In genomic region chrX:131830400-131831184, GRCh38 we compare ENCODE assay signal across 8 cellular contexts.
A peak's percentile ranks its signal among the peaks of the same experiment; 100 is the strongest.
DNase-seq lines count a peak whose midpoint lies in the region; ATAC-seq and TF ChIP-seq lines count a peak whose summit lies in the region.

No MANE protein-coding gene starts in this region.

- peak in 3 of 6 experiments; percentile 35 to 66 (median 36) for TF ChIP-seq CTCF in Peyer's patch (IDR thresholded peaks at IDR 0.05)
- peak in 1 of 4 experiments; percentile 34 for TF ChIP-seq CTCF in sigmoid colon (IDR thresholded peaks at IDR 0.05)

- TF ChIP-seq EP300 in Ishikawa (IDR thresholded peaks at IDR 0.05; ENCODE audit: borderline replicate concordance) (no peak), sigmoid colon (IDR thresholded peaks at IDR 0.05) (no peak)

- peak; percentile 69 for ATAC-seq in GM21515 (IDR thresholded peaks at IDR 0.05; ENCODE audit: unreplicated experiment)
- ATAC-seq in HG02588 (IDR thresholded peaks at IDR 0.05; ENCODE audit: unreplicated experiment): no peak

- DNase-seq in DMS153 (lab: John Stamatoyannopoulos, UW) (peak; percentile 97), Peyer's patch (peak in 2 of 3 donors; percentile 28 to 75), astrocyte of the hippocampus (ENCODE audit: low read depth, low spot score) (peak; percentile 75), iPS DF 19.7 (ENCODE audit: low read depth, low spot score) (peak; percentile 90), sigmoid colon (peak; percentile 82)

- peak; percentile 67 for TF ChIP-seq RAD21 in Ishikawa (IDR thresholded peaks at IDR 0.05; ENCODE audit: low read depth)

- H3K4me3 ChIP-seq in Peyer's patch (peak overlapping the region in 1 of 4 donors; percentile 18), sigmoid colon (peak overlapping the region in 1 of 4 donors; percentile 33)

- H3K9me3 ChIP-seq in Peyer's patch (no peaks in the 10 kb centered on the region), sigmoid colon (no peaks in the 10 kb centered on the region)

- 38 to 63% methylated on average over 15 of the region's 15 CpGs for WGBS in sigmoid colon, 2 donors

- H3K4me1 ChIP-seq in Peyer's patch: no peaks in the 10 kb centered on the region
- H3K4me1 ChIP-seq in sigmoid colon: no peaks in the 10 kb centered on the region

- no peak for TF ChIP-seq POLR2A in Peyer's patch (IDR thresholded peaks at IDR 0.05)
- no peak for TF ChIP-seq POLR2A in sigmoid colon (IDR thresholded peaks at IDR 0.05)

- no peaks in the 10 kb centered on the region for H3K27me3 ChIP-seq in Peyer's patch
- no peaks in the 10 kb centered on the region for H3K27me3 ChIP-seq in sigmoid colon

- intact Hi-C loops in sigmoid colon (cut with DNase I): no loop called here

- H3K36me3 ChIP-seq in Peyer's patch (no peaks in the 10 kb centered on the region), sigmoid colon (no peaks in the 10 kb centered on the region)

- peak overlapping the region in 2 of 4 donors; percentile 0 to 20 for H3K27ac ChIP-seq in Peyer's patch
- H3K27ac ChIP-seq in sigmoid colon: peak overlapping the region in 2 of 4 donors; percentile 28 to 38

TF ChIP-seq in Ishikawa, 13 proteins besides CTCF, POLR2A, EP300 and RAD21:
- TF ChIP-seq EGR1 (IDR thresholded peaks at IDR 0.05): no peak
- TF ChIP-seq FOXM1 (IDR thresholded peaks at IDR 0.05; ENCODE audit: borderline replicate concordance, low read depth): no peak
- TF ChIP-seq USF1 (IDR thresholded peaks at IDR 0.05): peak; percentile 73
- TF ChIP-seq TEAD4 (IDR thresholded peaks at IDR 0.05): no peak
- no peak for TF ChIP-seq TCF12 (IDR thresholded peaks at IDR 0.05; ENCODE audit: low read depth)
- TF ChIP-seq CREB1 (IDR thresholded peaks at IDR 0.05; ENCODE audit: low read depth): no peak
- no peak for TF ChIP-seq TAF1 (IDR thresholded peaks at IDR 0.05; ENCODE audit: low read depth)
- no peak for TF ChIP-seq CEBPB (IDR thresholded peaks at IDR 0.05)
- TF ChIP-seq ZBTB7A (IDR thresholded peaks at IDR 0.05; ENCODE audit: low read depth): no peak
- no peak for TF ChIP-seq REST (IDR thresholded peaks at IDR 0.05; ENCODE audit: low read depth)
- peak; percentile 73 for TF ChIP-seq YY1 (IDR thresholded peaks at IDR 0.05; ENCODE audit: low read depth)
- no peak for TF ChIP-seq NFIC (IDR thresholded peaks at IDR 0.05)
- TF ChIP-seq MAX (IDR thresholded peaks at IDR 0.05): peak; percentile 86
TF ChIP-seq in Ishikawa: peak in this region for 3.
